27 cellular contexts compared by ENCODE assay signal in the genomic region with DNA sequence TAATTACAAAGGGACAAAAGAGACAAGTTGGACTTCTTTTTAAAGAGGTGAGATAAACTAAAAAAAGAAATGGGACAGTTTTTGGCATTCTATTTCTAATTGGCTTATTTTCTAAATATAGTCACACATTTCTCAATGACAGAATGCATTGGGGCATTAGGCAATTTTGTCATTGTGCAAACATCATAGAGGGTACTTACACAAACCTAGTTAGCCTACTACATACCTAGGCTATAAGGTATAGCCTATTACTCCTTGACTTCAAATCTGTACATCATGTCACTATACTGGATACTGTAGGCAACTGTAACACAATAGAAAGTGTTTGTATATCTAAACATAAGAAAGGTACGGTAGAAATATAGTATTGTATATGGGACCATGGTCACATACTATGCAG.
"Had no signal": no experiment of that assay in that cellular context is flagged by ENCODE, and none has a peak within 500 bp of the region (broad histone marks: within the 10 kb centered on the region; RNA-seq: fewer than 3 reads in every experiment).

No MANE protein-coding gene starts in this region.

- H3K4me1 Mint-ChIP-seq: activated CD4-positive, alpha-beta T cell treated with anti-CD3 and anti-CD28 coated beads, Interleukin-2, amount 10 ng/mL, durations not matched to agents 7 days and 5 days; activated T-helper 17 cell treated with anti-CD3 and anti-CD28 coated beads, Interleukin-2, amount 50 U/mL, for 72 hours; memory B cell; naive thymus-derived CD8-positive, alpha-beta T cell; neural crest cell; stimulated activated naive B cell treated with anti-CD40 and anti-IgM and Interleukin-4, amounts not matched to agents 10 μg/mL and 1 μg/mL and 100 μg/mL, for 72 hours; WTC11 had no signal

- H3K27ac Mint-ChIP-seq: activated CD4-positive, alpha-beta T cell treated with anti-CD3 and anti-CD28 coated beads, Interleukin-2, amount 10 ng/mL, durations not matched to agents 7 days and 5 days; activated CD8-positive, alpha-beta T cell treated with anti-CD3 and anti-CD28 coated beads for 36 hours; activated T-helper 17 cell treated with anti-CD3 and anti-CD28 coated beads, Interleukin-2, amount 50 U/mL, for 72 hours; memory B cell; naive thymus-derived CD8-positive, alpha-beta T cell; stimulated activated naive B cell treated with anti-CD40 and anti-IgM and Interleukin-4, amounts not matched to agents 10 μg/mL and 1 μg/mL and 100 μg/mL, for 72 hours; WTC11 had no signal

- H3K4me1 ChIP-seq: breast epithelium, pancreas, prostate gland, suprapubic skin had no signal

- H3K4me3 ChIP-seq: breast epithelium, pancreas, prostate gland, smooth muscle cell, stomach, suprapubic skin, tibial artery had no signal

- H3K4me3 Mint-ChIP-seq: activated CD4-positive, alpha-beta T cell treated with anti-CD3 and anti-CD28 coated beads, Interleukin-2, amount 10 ng/mL, durations not matched to agents 7 days and 5 days; activated CD8-positive, alpha-beta T cell treated with anti-CD3 and anti-CD28 coated beads for 36 hours; activated T-cell treated with anti-CD3 and anti-CD28 coated beads, Interleukin-2, amount 50 U/mL, for 4 hours; activated T-helper 17 cell treated with anti-CD3 and anti-CD28 coated beads, Interleukin-2, amount 50 U/mL, for 72 hours; memory B cell; naive thymus-derived CD8-positive, alpha-beta T cell; neural crest cell; stimulated activated naive B cell treated with anti-CD40 and anti-IgM and Interleukin-4, amounts not matched to agents 10 μg/mL and 1 μg/mL and 100 μg/mL, for 72 hours; WTC11 had no signal

- H3K27ac ChIP-seq: breast epithelium, pancreas, prostate gland, stomach, suprapubic skin, tibial artery had no signal

- H3K4me2 ChIP-seq: smooth muscle cell had no signal

- H3K27me3 Mint-ChIP-seq: activated CD4-positive, alpha-beta T cell treated with anti-CD3 and anti-CD28 coated beads, Interleukin-2, amount 10 ng/mL, durations not matched to agents 7 days and 5 days; activated CD8-positive, alpha-beta T cell treated with anti-CD3 and anti-CD28 coated beads for 36 hours; activated T-helper 17 cell treated with anti-CD3 and anti-CD28 coated beads, Interleukin-2, amount 50 U/mL, for 72 hours; memory B cell; naive thymus-derived CD8-positive, alpha-beta T cell; stimulated activated naive B cell treated with anti-CD40 and anti-IgM and Interleukin-4, amounts not matched to agents 10 μg/mL and 1 μg/mL and 100 μg/mL, for 72 hours had no signal

- H3K36me3 ChIP-seq: prostate gland had no signal

- H3K9me3 ChIP-seq: breast epithelium, pancreas, prostate gland, stomach, suprapubic skin, tibial artery had no signal

- DNase-seq: activated CD4-positive, alpha-beta T cell treated with anti-CD3 and anti-CD28 coated beads for 1 hour; activated CD4-positive, alpha-beta T cell treated with anti-CD3 and anti-CD28 coated beads, Interleukin-2, amount 10 ng/mL, durations not matched to agents 7 days and 5 days; activated CD8-positive, alpha-beta T cell treated with anti-CD3 and anti-CD28 coated beads for 36 hours; activated gamma-delta T cell treated with Interleukin-2 at 50 U/mL for 16 hours; activated naive CD4-positive, alpha-beta T cell treated with anti-CD3 and anti-CD28 coated beads, Interleukin-2, amount 50 U/mL, for 16 hours; activated T-cell treated with anti-CD3 and anti-CD28 coated beads, Interleukin-2, amount 50 U/mL, for 4 hours; central memory CD4-positive, alpha-beta T cell; foreskin fibroblast; head of caudate nucleus; hippocampal formation; left cardiac atrium; naive thymus-derived CD8-positive, alpha-beta T cell; nucleus accumbens; pancreas; retina; stimulated activated CD4-positive, alpha-beta T cell treated with anti-CD3 and anti-CD28 coated beads, Interleukin-1b, Interleukin-23, amount 100 ng/mL, for 48 hours; stimulated activated naive B cell treated with anti-CD40 and anti-IgM and Interleukin-4, amounts not matched to agents 10 μg/mL and 1 μg/mL and 100 μg/mL, for 72 hours; stomach; tibial artery had no signal

- ATAC-seq: activated CD8-positive, alpha-beta T cell treated with anti-CD3 and anti-CD28 coated beads for 36 hours; activated T-cell treated with anti-CD3 and anti-CD28 coated beads, Interleukin-2, amount 50 U/mL, for 4 hours; activated T-helper 17 cell treated with anti-CD3 and anti-CD28 coated beads, Interleukin-2, amount 50 U/mL, for 72 hours; left cardiac atrium; naive thymus-derived CD8-positive, alpha-beta T cell; pancreas; stimulated activated naive B cell treated with anti-CD40 and anti-IgM and Interleukin-4, amounts not matched to agents 10 μg/mL and 1 μg/mL and 100 μg/mL, for 72 hours; WTC11 had no signal

- H3K9me3 Mint-ChIP-seq: activated CD4-positive, alpha-beta T cell treated with anti-CD3 and anti-CD28 coated beads, Interleukin-2, amount 10 ng/mL, durations not matched to agents 7 days and 5 days; activated CD8-positive, alpha-beta T cell treated with anti-CD3 and anti-CD28 coated beads for 36 hours; activated T-cell treated with anti-CD3 and anti-CD28 coated beads, Interleukin-2, amount 50 U/mL, for 4 hours; activated T-helper 17 cell treated with anti-CD3 and anti-CD28 coated beads, Interleukin-2, amount 50 U/mL, for 72 hours; memory B cell; naive thymus-derived CD8-positive, alpha-beta T cell; neural crest cell; stimulated activated naive B cell treated with anti-CD40 and anti-IgM and Interleukin-4, amounts not matched to agents 10 μg/mL and 1 μg/mL and 100 μg/mL, for 72 hours; WTC11 had no signal

- H3K27me3 ChIP-seq: breast epithelium, pancreas, stomach, suprapubic skin, tibial artery had no signal
